In genomic region chr6:70524721-70525286, GRCh38 we compare ENCODE assay signal across 21 cellular contexts.
"Had no signal": no experiment of that assay in that cellular context is flagged by ENCODE, and none has a peak within 500 bp of the region (broad histone marks: within the 10 kb centered on the region; RNA-seq: fewer than 3 reads in every experiment).

No MANE protein-coding gene starts in this region.

- H3K4me3 ChIP-seq: ascending aorta, breast epithelium, coronary artery, heart right ventricle, pancreas, psoas muscle, right atrium auricular region, tibial artery had no signal

- H3K27me3 ChIP-seq: ascending aorta, breast epithelium, heart right ventricle, neutrophil, pancreas, right atrium auricular region, tibial artery had no signal

- DNase-seq: activated CD4-positive, alpha-beta T cell treated with anti-CD3 and anti-CD28 coated beads for 1 hour; activated CD4-positive, alpha-beta T cell treated with anti-CD3 and anti-CD28 coated beads, Interleukin-2, amount 50 U/mL, for 1 hour; activated CD8-positive, alpha-beta T cell treated with anti-CD3 and anti-CD28 coated beads, Interleukin-2, amount 10 ng/mL, durations not matched to agents 7 days and 5 days; activated gamma-delta T cell treated with Interleukin-2 at 50 U/mL for 16 hours; heart right ventricle; left colon; midbrain; pancreas; psoas muscle; stimulated activated CD4-positive, alpha-beta T cell treated with anti-CD3 and anti-CD28 coated beads, Interleukin-12 subunit alpha, Interleukin-12 subunit beta, amount 100 ng/mL, for 4 hours; stimulated activated naive CD8-positive, alpha-beta T cell treated with anti-CD3 and anti-CD28 coated beads, Interleukin-15, amount 100 ng/mL, for 72 hours; T-helper 1 cell; tibial artery; WERI-Rb-1 had no signal

- H3K9me3 ChIP-seq: ascending aorta, breast epithelium, heart right ventricle, neutrophil, pancreas, psoas muscle, right atrium auricular region, tibial artery had no signal

- ATAC-seq: activated CD8-positive, alpha-beta T cell treated with anti-CD3 and anti-CD28 coated beads, Interleukin-2, amount 10 ng/mL, durations not matched to agents 7 days and 5 days; heart right ventricle; left colon; natural killer cell treated with Interleukin-12 subunit alpha and Interleukin-12 subunit beta and Interleukin-15 and Interleukin-18, amount 100 ng/mL, for 72 hours; pancreas; psoas muscle; stimulated activated naive CD8-positive, alpha-beta T cell treated with anti-CD3 and anti-CD28 coated beads, Interleukin-15, amount 100 ng/mL, for 72 hours had no signal

- H3K4me1 ChIP-seq: ascending aorta, breast epithelium, heart right ventricle, pancreas, psoas muscle, right atrium auricular region, tibial artery had no signal

- H3K27ac ChIP-seq: ascending aorta, breast epithelium, coronary artery, epithelial cell of prostate, heart right ventricle, neutrophil, pancreas, psoas muscle, right atrium auricular region, tibial artery, WERI-Rb-1 had no signal

- H3K36me3 ChIP-seq: breast epithelium, neutrophil, WERI-Rb-1 had no signal
